1 cellular context compared by ENCODE assay signal in the genomic region with DNA sequence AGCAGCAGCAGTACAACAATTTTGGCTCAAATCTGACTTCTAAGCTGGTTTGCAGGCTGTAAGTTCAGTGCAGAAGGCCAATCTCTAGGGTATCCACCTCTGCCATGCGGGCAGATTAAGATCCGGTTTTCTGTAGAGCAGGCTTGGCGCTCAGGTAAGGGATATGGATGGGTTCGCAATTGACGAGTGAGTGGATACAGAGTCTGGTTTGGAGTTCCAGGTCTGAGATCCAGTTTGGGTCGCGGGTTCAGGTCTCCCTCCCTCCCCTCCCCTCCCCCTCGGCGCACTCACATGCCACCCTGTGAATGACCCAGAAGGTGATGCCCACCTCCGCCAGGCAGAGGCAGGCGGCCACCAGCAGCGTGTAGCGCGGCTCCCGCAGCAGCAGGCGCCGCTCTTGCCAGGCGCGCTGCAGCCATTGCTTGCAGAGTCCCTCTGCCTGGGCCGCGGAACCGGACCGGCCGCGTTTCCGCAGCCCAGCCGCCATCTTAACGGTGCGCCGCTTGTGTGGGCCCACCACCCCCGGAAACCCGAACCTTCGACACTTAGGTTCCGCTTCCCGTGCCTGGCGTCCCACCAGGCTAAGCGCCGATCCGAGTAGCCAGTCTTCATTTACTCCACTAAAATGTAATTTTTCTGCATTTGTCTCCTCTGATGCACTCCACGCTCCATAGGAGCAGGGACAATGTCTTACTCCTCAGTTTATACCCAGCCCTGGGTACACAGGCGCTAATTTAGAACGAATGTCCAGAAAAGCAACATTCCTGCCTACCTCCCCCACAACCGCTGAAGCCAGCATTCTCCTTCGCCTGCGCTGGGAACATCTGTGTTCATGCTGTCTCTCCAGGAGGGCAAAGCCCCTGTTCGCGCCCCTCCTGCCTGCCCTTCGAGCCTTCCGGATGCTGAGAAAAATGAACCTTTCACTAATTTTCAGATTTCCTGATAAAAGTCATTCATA.
A peak's percentile ranks its signal among the peaks of the same experiment; 100 is the strongest.
TF ChIP-seq lines count a peak whose summit lies in the region.

Gene ALG3, minus strand, starts transcription at position 509 of the 958 bp plus-strand sequence. Its CDS starts 22 bp downstream, at position 487.

TF ChIP-seq in HEK293, 187 proteins besides CTCF, POLR2A, EP300 and RAD21 (continued from another document and continues in another):
- TF ChIP-seq ZBTB21 (tag by site-specific recombination; IDR thresholded peaks at IDR 0.05) (no peak), ZBTB20 (tag by site-specific recombination; IDR thresholded peaks at IDR 0.05) (no peak), ZNF416 (tag by site-specific recombination; IDR thresholded peaks at IDR 0.05) (no peak), AEBP2 (tag by site-specific recombination; IDR thresholded peaks at IDR 0.05; ENCODE audit: borderline replicate concordance) (no peak), KLF8 (tag by site-specific recombination; IDR thresholded peaks at IDR 0.05) (peak; percentile 78), YY2 (tag by site-specific recombination; IDR thresholded peaks at IDR 0.05) (peak; percentile 97), ZNF221 (tag by site-specific recombination; IDR thresholded peaks at IDR 0.05; ENCODE audit: borderline replicate concordance) (no peak), REST (tag by site-specific recombination; IDR thresholded peaks at IDR 0.05) (peak; percentile 37; the same call in 1 of the 2 replicates), KLF16 (tag by site-specific recombination; IDR thresholded peaks at IDR 0.05) (peak; percentile 92), ZNF350 (tag by site-specific recombination; IDR thresholded peaks at IDR 0.05) (no peak), ZNF623 (tag by site-specific recombination; IDR thresholded peaks at IDR 0.05) (no peak), ZNF747 (tag by site-specific recombination; IDR thresholded peaks at IDR 0.05) (no peak), ZNF677 (tag by site-specific recombination; IDR thresholded peaks at IDR 0.05) (no peak), HOXA7 (CRISPR knock-in tag; IDR thresholded peaks at IDR 0.05; ENCODE audit: borderline replicate concordance) (no peak), ZNF549 (tag by site-specific recombination; IDR thresholded peaks at IDR 0.05) (no peak), ZNF621 (tag by site-specific recombination; IDR thresholded peaks at IDR 0.05) (no peak), ZNF791 (tag by site-specific recombination; IDR thresholded peaks at IDR 0.05) (no peak), ZNF514 (tag by site-specific recombination; IDR thresholded peaks at IDR 0.05) (no peak), ZNF585B (tag by site-specific recombination; IDR thresholded peaks at IDR 0.05) (no peak), ZNF184 (tag by site-specific recombination; IDR thresholded peaks at IDR 0.05) (no peak), ZNF660 (tag by site-specific recombination; IDR thresholded peaks at IDR 0.05) (peak; percentile 82), REPIN1 (tag by site-specific recombination; IDR thresholded peaks at IDR 0.05; ENCODE audit: low read depth) (no peak), ZBTB1 (tag by site-specific recombination; IDR thresholded peaks at IDR 0.05) (no peak), KLF10 (tag by site-specific recombination; IDR thresholded peaks at IDR 0.05) (no peak; the same call in 1 of the 2 replicates), ZFP3 (tag by site-specific recombination; IDR thresholded peaks at IDR 0.05; ENCODE audit: low read depth) (no peak), ZNF561 (tag by site-specific recombination; IDR thresholded peaks at IDR 0.05; ENCODE audit: borderline replicate concordance) (no peak), ZNF580 (tag by site-specific recombination; IDR thresholded peaks at IDR 0.05) (0 out of 2 replicates have a peak, but pooled peaks have one; percentile 64), ZNF2 (tag by site-specific recombination; IDR thresholded peaks at IDR 0.05) (peak; percentile 65; the same call in 1 of the 2 replicates), SP3 (tag by site-specific recombination; IDR thresholded peaks at IDR 0.05) (peak; percentile 42; the same call in 1 of the 2 replicates), ZBTB26 (tag by site-specific recombination; optimal IDR thresholded peaks at IDR 0.05) (peak; percentile 64)
- TF ChIP-seq, protein P1, sequence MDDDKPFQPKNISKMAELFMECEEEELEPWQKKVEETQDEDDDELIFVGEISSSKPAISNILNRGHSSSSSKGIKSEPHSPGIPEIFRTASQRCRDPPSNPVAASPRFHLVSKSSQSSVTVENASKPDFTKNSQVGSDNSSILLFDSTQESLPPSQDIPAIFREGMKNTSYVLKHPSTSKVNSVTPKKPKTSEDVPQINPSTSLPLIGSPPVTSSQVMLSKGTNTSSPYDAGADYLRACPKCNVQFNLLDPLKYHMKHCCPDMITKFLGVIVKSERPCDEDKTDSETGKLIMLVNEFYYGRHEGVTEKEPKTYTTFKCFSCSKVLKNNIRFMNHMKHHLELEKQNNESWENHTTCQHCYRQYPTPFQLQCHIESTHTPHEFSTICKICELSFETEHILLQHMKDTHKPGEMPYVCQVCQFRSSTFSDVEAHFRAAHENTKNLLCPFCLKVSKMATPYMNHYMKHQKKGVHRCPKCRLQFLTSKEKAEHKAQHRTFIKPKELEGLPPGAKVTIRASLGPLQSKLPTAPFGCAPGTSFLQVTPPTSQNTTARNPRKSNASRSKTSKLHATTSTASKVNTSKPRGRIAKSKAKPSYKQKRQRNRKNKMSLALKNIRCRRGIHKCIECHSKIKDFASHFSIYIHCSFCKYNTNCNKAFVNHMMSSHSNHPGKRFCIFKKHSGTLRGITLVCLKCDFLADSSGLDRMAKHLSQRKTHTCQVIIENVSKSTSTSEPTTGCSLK (tag by site-specific recombination; IDR thresholded peaks at IDR 0.05) = no peak
- TF ChIP-seq, protein P2, sequence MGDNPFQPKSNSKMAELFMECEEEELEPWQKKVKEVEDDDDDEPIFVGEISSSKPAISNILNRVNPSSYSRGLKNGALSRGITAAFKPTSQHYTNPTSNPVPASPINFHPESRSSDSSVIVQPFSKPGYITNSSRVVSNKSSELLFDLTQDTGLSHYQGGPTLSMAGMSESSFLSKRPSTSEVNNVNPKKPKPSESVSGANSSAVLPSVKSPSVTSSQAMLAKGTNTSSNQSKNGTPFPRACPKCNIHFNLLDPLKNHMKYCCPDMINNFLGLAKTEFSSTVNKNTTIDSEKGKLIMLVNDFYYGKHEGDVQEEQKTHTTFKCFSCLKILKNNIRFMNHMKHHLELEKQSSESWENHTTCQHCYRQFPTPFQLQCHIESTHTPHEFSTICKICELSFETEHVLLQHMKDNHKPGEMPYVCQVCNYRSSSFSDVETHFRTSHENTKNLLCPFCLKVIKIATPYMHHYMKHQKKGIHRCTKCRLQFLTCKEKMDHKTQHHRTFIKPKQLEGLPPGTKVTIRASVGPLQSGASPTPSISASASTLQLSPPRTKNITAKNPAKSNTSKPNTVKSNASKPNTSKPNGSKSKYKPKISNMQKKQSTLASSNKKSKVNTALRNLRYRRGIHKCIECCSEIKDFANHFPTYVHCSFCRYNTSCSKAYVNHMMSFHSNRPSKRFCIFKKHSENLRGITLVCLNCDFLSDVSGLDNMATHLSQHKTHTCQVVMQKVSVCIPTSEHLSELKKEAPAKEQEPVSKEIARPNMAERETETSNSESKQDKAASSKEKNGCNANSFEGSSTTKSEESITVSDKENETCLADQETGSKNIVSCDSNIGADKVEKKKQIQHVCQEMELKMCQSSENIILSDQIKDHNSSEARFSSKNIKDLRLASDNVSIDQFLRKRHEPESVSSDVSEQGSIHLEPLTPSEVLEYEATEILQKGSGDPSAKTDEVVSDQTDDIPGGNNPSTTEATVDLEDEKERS (tag by site-specific recombination; IDR thresholded peaks at IDR 0.05) = peak; percentile 89
- TF ChIP-seq, protein P3, sequence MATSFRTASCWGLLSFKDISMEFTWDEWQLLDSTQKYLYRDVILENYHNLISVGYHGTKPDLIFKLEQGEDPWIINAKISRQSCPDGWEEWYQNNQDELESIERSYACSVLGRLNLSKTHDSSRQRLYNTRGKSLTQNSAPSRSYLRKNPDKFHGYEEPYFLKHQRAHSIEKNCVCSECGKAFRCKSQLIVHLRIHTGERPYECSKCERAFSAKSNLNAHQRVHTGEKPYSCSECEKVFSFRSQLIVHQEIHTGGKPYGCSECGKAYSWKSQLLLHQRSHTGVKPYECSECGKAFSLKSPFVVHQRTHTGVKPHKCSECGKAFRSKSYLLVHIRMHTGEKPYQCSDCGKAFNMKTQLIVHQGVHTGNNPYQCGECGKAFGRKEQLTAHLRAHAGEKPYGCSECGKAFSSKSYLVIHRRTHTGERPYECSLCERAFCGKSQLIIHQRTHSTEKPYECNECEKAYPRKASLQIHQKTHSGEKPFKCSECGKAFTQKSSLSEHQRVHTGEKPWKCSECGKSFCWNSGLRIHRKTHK (tag by site-specific recombination; IDR thresholded peaks at IDR 0.05) = no peak
- TF ChIP-seq, protein P4, sequence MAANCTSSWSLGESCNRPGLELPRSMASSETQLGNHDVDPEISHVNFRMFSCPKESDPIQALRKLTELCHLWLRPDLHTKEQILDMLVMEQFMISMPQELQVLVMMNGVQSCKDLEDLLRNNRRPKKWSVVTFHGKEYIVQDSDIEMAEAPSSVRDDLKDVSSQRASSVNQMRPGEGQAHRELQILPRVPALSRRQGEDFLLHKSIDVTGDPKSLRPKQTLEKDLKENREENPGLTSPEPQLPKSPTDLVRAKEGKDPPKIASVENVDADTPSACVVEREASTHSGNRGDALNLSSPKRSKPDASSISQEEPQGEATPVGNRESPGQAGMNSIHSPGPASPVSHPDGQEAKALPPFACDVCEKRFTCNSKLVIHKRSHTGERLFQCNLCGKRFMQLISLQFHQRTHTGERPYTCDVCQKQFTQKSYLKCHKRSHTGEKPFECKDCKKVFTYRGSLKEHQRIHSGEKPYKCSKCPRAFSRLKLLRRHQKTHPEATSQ (tag by site-specific recombination; IDR thresholded peaks at IDR 0.05) = no peak
- TF ChIP-seq, protein P5, sequence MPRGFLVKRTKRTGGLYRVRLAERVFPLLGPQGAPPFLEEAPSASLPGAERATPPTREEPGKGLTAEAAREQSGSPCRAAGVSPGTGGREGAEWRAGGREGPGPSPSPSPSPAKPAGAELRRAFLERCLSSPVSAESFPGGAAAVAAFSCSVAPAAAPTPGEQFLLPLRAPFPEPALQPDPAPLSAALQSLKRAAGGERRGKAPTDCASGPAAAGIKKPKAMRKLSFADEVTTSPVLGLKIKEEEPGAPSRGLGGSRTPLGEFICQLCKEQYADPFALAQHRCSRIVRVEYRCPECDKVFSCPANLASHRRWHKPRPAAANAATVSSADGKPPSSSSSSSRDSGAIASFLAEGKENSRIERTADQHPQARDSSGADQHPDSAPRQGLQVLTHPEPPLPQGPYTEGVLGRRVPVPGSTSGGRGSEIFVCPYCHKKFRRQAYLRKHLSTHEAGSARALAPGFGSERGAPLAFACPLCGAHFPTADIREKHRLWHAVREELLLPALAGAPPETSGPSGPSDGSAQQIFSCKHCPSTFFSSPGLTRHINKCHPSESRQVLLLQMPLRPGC (tag by site-specific recombination; IDR thresholded peaks at IDR 0.05) = no peak
